In genomic region chr13:44323754-44324153, GRCh38 we compare ENCODE assay signal across 28 cellular contexts. TPM values are rescaled to one million over a fixed set of nuclear protein-coding genes. Genes with fewer than 3 reads are reported as not detected.
"Had no signal": no experiment of that assay in that cellular context is flagged by ENCODE, and none has a peak within 500 bp of the region (broad histone marks: within the 10 kb centered on the region; RNA-seq: fewer than 3 reads in every experiment).

No MANE protein-coding gene starts in this region.

- H3K4me3 ChIP-seq: ascending aorta had no signal

- H3K9me3 ChIP-seq: ascending aorta had no signal

- H3K27ac ChIP-seq: ascending aorta, WERI-Rb-1 had no signal

- H3K36me3 ChIP-seq: ascending aorta, WERI-Rb-1 had no signal

- H3K4me1 ChIP-seq: ascending aorta had no signal

- DNase-seq: activated CD4-positive, alpha-beta memory T cell treated with anti-CD3 and anti-CD28 coated beads, Interleukin-2, amount 10 ng/mL, durations not matched to agents 7 days and 5 days; activated CD4-positive, alpha-beta T cell treated with anti-CD3 and anti-CD28 coated beads for 1 hour; activated CD4-positive, alpha-beta T cell treated with anti-CD3 and anti-CD28 coated beads for 36 hours; activated CD4-positive, alpha-beta T cell treated with anti-CD3 and anti-CD28 coated beads for 48 hours; activated CD4-positive, alpha-beta T cell treated with anti-CD3 and anti-CD28 coated beads, Interleukin-2, amount 10 ng/mL, durations not matched to agents 7 days and 5 days; activated CD4-positive, alpha-beta T cell treated with anti-CD3 and anti-CD28 coated beads, Interleukin-2, amount 50 U/mL, for 48 hours; activated CD4-positive, CD25-positive, alpha-beta regulatory T cell; activated CD8-positive, alpha-beta memory T cell treated with anti-CD3 and anti-CD28 coated beads for 24 hours; activated CD8-positive, alpha-beta memory T cell treated with anti-CD3 and anti-CD28 coated beads, Interleukin-2, amount 10 ng/mL, durations not matched to agents 7 days and 5 days; activated CD8-positive, alpha-beta memory T cell treated with anti-CD3 and anti-CD28 coated beads, Interleukin-2, amount 50 U/mL, for 48 hours; activated CD8-positive, alpha-beta T cell treated with anti-CD3 and anti-CD28 coated beads, Interleukin-2, amount 10 ng/mL, durations not matched to agents 7 days and 5 days; activated effector memory CD4-positive, alpha-beta T cell treated with Interleukin-2 at 50 U/mL for 16 hours; activated gamma-delta T cell; activated naive CD4-positive, alpha-beta T cell treated with anti-CD3 and anti-CD28 coated beads, Interleukin-2, amount 10 ng/mL, durations not matched to agents 7 days and 5 days; activated naive CD4-positive, alpha-beta T cell treated with Interleukin-2 at 50 U/mL for 16 hours; activated naive CD8-positive, alpha-beta T cell treated with anti-CD3 and anti-CD28 coated beads, Interleukin-2, amount 10 ng/mL, durations not matched to agents 7 days and 5 days; activated naive CD8-positive, alpha-beta T cell treated with anti-CD3 and anti-CD28 coated beads, Interleukin-2, amount 50 U/mL, for 24 hours; activated T-cell treated with anti-CD3 and anti-CD28 coated beads, Interleukin-2, amount 50 U/mL, for 24 hours; activated T-cell treated with anti-CD3 and anti-CD28 coated beads, Interleukin-2, amount 50 U/mL, for 48 hours; amygdala; anterior cingulate cortex; central memory CD4-positive, alpha-beta T cell; T-helper 1 cell; T-helper 2 cell; T-helper 9 cell; WERI-Rb-1 had no signal

- FAIRE-seq: TTC549 had no signal

- H3K27me3 ChIP-seq: ascending aorta had no signal

RNA-seq across cellular contexts. Expression of gene SERP2, which starts 49.9 kb away (rescaled TPM):
- total RNA-seq: activated CD4-positive, alpha-beta memory T cell treated with anti-CD3 and anti-CD28 coated beads, Interleukin-2, amount 10 ng/mL, durations not matched to agents 7 days and 5 days; activated CD4-positive, alpha-beta T cell treated with anti-CD3 and anti-CD28 coated beads, Interleukin-2, amount 10 ng/mL, durations not matched to agents 7 days and 5 days; activated CD8-positive, alpha-beta memory T cell treated with anti-CD3 and anti-CD28 coated beads, Interleukin-2, amount 10 ng/mL, durations not matched to agents 7 days and 5 days had no signal
